In genomic region chr17:50596191-50597037, GRCh38 we compare ENCODE assay signal across 14 cellular contexts. TPM values are rescaled to one million over a fixed set of nuclear protein-coding genes. Genes with fewer than 3 reads are reported as not detected.
DNase-seq lines count a peak whose midpoint lies in the region; ATAC-seq and TF ChIP-seq lines count a peak whose summit lies in the region.
"Had no signal": no experiment of that assay in that cellular context is flagged by ENCODE, and none has a peak within 500 bp of the region (broad histone marks: within the 10 kb centered on the region; RNA-seq: fewer than 3 reads in every experiment).

No MANE protein-coding gene starts in this region.

- H3K79me1 ChIP-seq in H9 (ENCODE audit: insufficient read depth, low read depth, low read length, poor library complexity, severe bottlenecking): no peaks in the 10 kb centered on the region

- H3K9me3 ChIP-seq in H9 (ENCODE audit: control insufficient read depth, low read depth, low read length): no peaks in the 10 kb centered on the region
- H3K9me3 ChIP-seq: spleen, vagina had no signal

- no peaks in the 10 kb centered on the region for H3K36me3 ChIP-seq in BJ (ENCODE audit: control insufficient read depth, insufficient read depth, low read length)
- H3K36me3 ChIP-seq: spleen, vagina had no signal

- no peak overlapping the region for H3K4ac ChIP-seq in H9 (ENCODE audit: low read depth, low read length)

- no peak overlapping the region for H3T11ph ChIP-seq in H9 (ENCODE audit: low read length)

- H4K20me1 ChIP-seq in H9 (ENCODE audit: control insufficient read depth, insufficient read depth, insufficient read length): peaks cover 2% of the 10 kb centered on the region

- H3K4me1 Mint-ChIP-seq in H9 (peaks cover 9 to 18% of the 10 kb centered on the region in 2 experiments), chondrocyte (ENCODE audit: low read depth) (no peaks in the 10 kb centered on the region)

- H3K27me3 ChIP-seq in BJ (ENCODE audit: control insufficient read depth, insufficient read depth, low read length) (peaks cover 4% of the 10 kb centered on the region; the same call in 1 of the 2 replicates), H9 (ENCODE audit: insufficient read depth, low read length) (no peaks in the 10 kb centered on the region)
- H3K27me3 ChIP-seq: vagina had no signal

- H3K9ac ChIP-seq in H9 (ENCODE audit: extremely low read depth, insufficient read length, low read length): no peak overlapping the region

- peak; percentile 21; the same call in 1 of the 2 replicates for TF ChIP-seq CTCF in BJ (IDR thresholded peaks at IDR 0.05; ENCODE audit: insufficient read depth, low read depth, low read length)
- TF ChIP-seq CTCF in H9 (conservative IDR thresholded peaks at IDR 0.05): peak; percentile 78
- peak; percentile 52 for TF ChIP-seq CTCF in chondrocyte (IDR thresholded peaks at IDR 0.05)

- H3K4me2 ChIP-seq in H9 (ENCODE audit: insufficient read depth, insufficient read length, low read length): no peak overlapping the region

- no peak overlapping the region for H2BK5ac ChIP-seq in H9 (ENCODE audit: insufficient read length, low read length)

- no peaks in the 10 kb centered on the region; a peak in 1 of 7 replicates for H3K36me3 Mint-ChIP-seq in H9 (ENCODE audit: insufficient read depth in 1 of 3, low read depth in 3 of 3)
- no peaks in the 10 kb centered on the region for H3K36me3 Mint-ChIP-seq in chondrocyte (ENCODE audit: low read depth)

- no peak overlapping the region for H4K91ac ChIP-seq in H9 (ENCODE audit: insufficient read length, low read depth, low read length)

- CTCF ChIA-PET in BJ (lab: Yijun Ruan, JAX): interaction anchor here (0.8 kb wide), 1 partner anchor 121 kb away, joined by 3 read pairs; no protein-coding TSS in a partner anchor

- no peak overlapping the region for H2BK120ac ChIP-seq in H9 (ENCODE audit: low read depth, low read length, poor library complexity, severe bottlenecking)

- H3K23ac ChIP-seq in H9 (ENCODE audit: insufficient read length, low read depth, low read length): no peak overlapping the region

- no peaks in the 10 kb centered on the region for H3K79me2 ChIP-seq in H9 (ENCODE audit: insufficient read depth, low read length)

- DNase-seq in BJ (ENCODE audit: low read depth): no peak
- DNase-seq in H9: peak; percentile 92
- DNase-seq in chondrocyte (ENCODE audit: low spot score): no peak
- no peak for DNase-seq in left lobe of liver (ENCODE audit: low spot score)
- DNase-seq in OCI-M1 (lab: John Stamatoyannopoulos, UW): no peak
- no peak for DNase-seq in NAMALWA (ENCODE audit: low spot score)
- no peak for DNase-seq in anterior cingulate cortex (lab: John Stamatoyannopoulos, UW)
- DNase-seq: activated CD4-positive, alpha-beta T cell treated with anti-CD3 and anti-CD28 coated beads for 1 hour; HCEC 1CT; NCI-H446 treated with DMSO at 0.1 percent for 48 hours; spleen had no signal

- H4K5ac ChIP-seq in H9 (ENCODE audit: insufficient read length, low read depth, low read length): no peak overlapping the region

- H3K23me2 ChIP-seq in H9 (ENCODE audit: insufficient read length, low read depth, low read length, poor library complexity, severe bottlenecking): no peaks in the 10 kb centered on the region

- no peak overlapping the region for H2BK15ac ChIP-seq in H9 (ENCODE audit: low read depth, low read length)

- no CpG with 5 or more reads among the region's 34 CpGs for WGBS in H9 (ENCODE audit: extremely low coverage, insufficient read length, low lambda C conversion rate)

- H2BK12ac ChIP-seq in H9 (ENCODE audit: insufficient read length, low read depth, low read length): no peak overlapping the region

- H2AK5ac ChIP-seq in H9 (ENCODE audit: insufficient read length, low read length): no peak overlapping the region

- H3K4me1 ChIP-seq in H9 (ENCODE audit: insufficient read depth, low read length): no peaks in the 10 kb centered on the region
- H3K4me1 ChIP-seq: spleen, vagina had no signal

- no peak overlapping the region for H3K27ac ChIP-seq in H9 (ENCODE audit: insufficient read length, low read depth, low read length)
- H3K27ac ChIP-seq: C4-2B, spleen, vagina had no signal

- H3K27ac Mint-ChIP-seq in H9: no peak overlapping the region
- H3K27ac Mint-ChIP-seq in chondrocyte (ENCODE audit: unreplicated experiment): no peak overlapping the region

- no peak overlapping the region for H3K56ac ChIP-seq in H9 (ENCODE audit: insufficient read length, low read depth, low read length)

- H2BK20ac ChIP-seq in H9 (ENCODE audit: low read depth, low read length, poor library complexity, severe bottlenecking): no peak overlapping the region

- H2AFZ ChIP-seq in H9 (ENCODE audit: low read length): no peak overlapping the region

- H3K18ac ChIP-seq in H9 (ENCODE audit: insufficient read length, low read depth, low read length): no peak overlapping the region

- H3K4me3 Mint-ChIP-seq in H9 (no peak overlapping the region), chondrocyte (ENCODE audit: unreplicated experiment) (no peak overlapping the region)

- no peaks in the 10 kb centered on the region for H3K9me3 Mint-ChIP-seq in H9
- no peaks in the 10 kb centered on the region for H3K9me3 Mint-ChIP-seq in chondrocyte (ENCODE audit: low read depth)

- H3K4me3 ChIP-seq in BJ (ENCODE audit: low read depth, low read length): no peak overlapping the region
- H3K4me3 ChIP-seq: spleen, vagina had no signal

- H4K8ac ChIP-seq in H9 (replicated peaks; ENCODE audit: insufficient read length, low read depth, low read length): no peak overlapping the region

- no peak overlapping the region for H3K14ac ChIP-seq in H9 (ENCODE audit: insufficient read depth, low read length)

- ATAC-seq in left lobe of liver (peak; percentile 50), HG02678 (IDR thresholded peaks at IDR 0.05; ENCODE audit: unreplicated experiment) (no peak)

- H3K27me3 Mint-ChIP-seq in H9 (ENCODE audit: low read depth) (peaks cover 2% of the 10 kb centered on the region; the same call in 1 of the 2 replicates), chondrocyte (ENCODE audit: low read depth) (peaks cover 4% of the 10 kb centered on the region)

- POLR2A ChIA-PET in BJ (lab: Charles Lee): no interaction called here

RNA-seq across cellular contexts. Expression of gene CACNA1G, which starts 35.9 kb away (rescaled TPM):
- polyA plus RNA-seq in BJ (2011; rRNA removed): 0.01 and 0.02 TPM in 2 replicates
- polyA minus RNA-seq in BJ (2011; rRNA and poly(A)+ RNA removed): 0.05 and 0.43 TPM in 2 replicates
- total RNA-seq in H9 (2021): 1.5 and 1.7 TPM in 2 replicates
- 0.05 to 0.41 TPM (median 0.10 TPM) in 3 replicates for total RNA-seq in chondrocyte
- 0.10 TPM for total RNA-seq in left lobe of liver

RNA-seq across cellular contexts. Expression of gene ABCC3, which starts 38.3 kb away (rescaled TPM):
- 37.2 and 56.4 TPM in 2 replicates for polyA plus RNA-seq in BJ (2011; rRNA removed)
- polyA minus RNA-seq in BJ (2011; rRNA and poly(A)+ RNA removed): 52.4 and 55.7 TPM in 2 replicates
- total RNA-seq in H9 (2021): 0.31 and 0.59 TPM in 2 replicates
- total RNA-seq in chondrocyte: 1.9 to 16.0 TPM (median 2.8 TPM) in 3 replicates
- 326 TPM for total RNA-seq in left lobe of liver

RNA-seq across cellular contexts. Expression of gene SPATA20, which starts 49.4 kb away (rescaled TPM):
- polyA plus RNA-seq in BJ (2011; rRNA removed): 27.7 and 46.4 TPM in 2 replicates
- polyA minus RNA-seq in BJ (2011; rRNA and poly(A)+ RNA removed): 27.6 and 31.0 TPM in 2 replicates
- 23.9 and 26.6 TPM in 2 replicates for total RNA-seq in H9 (2021)
- total RNA-seq in chondrocyte: 51.0 to 60.1 TPM (median 51.8 TPM) in 3 replicates
- 40.6 TPM for total RNA-seq in left lobe of liver

Comparison
In these comparisons a context has a peak if more than half of its experiments do, and no peak if none do; other contexts are left out.
1. CTCF ChIP-seq: peak in every context shown above with its lines; median percentile 78 in H9; 52 in chondrocyte; 21 in BJ.
2. RNA of gene ABCC3, which starts 38.3 kb away (total RNA-seq): 326 TPM in left lobe of liver (single experiment); 1.9 to 16.0 TPM in chondrocyte and 0.31 to 0.59 TPM in H9; every median in the first group is over 10 times any median in the second.